ENCODE assay signal across 9 cellular contexts in the genomic region with DNA sequence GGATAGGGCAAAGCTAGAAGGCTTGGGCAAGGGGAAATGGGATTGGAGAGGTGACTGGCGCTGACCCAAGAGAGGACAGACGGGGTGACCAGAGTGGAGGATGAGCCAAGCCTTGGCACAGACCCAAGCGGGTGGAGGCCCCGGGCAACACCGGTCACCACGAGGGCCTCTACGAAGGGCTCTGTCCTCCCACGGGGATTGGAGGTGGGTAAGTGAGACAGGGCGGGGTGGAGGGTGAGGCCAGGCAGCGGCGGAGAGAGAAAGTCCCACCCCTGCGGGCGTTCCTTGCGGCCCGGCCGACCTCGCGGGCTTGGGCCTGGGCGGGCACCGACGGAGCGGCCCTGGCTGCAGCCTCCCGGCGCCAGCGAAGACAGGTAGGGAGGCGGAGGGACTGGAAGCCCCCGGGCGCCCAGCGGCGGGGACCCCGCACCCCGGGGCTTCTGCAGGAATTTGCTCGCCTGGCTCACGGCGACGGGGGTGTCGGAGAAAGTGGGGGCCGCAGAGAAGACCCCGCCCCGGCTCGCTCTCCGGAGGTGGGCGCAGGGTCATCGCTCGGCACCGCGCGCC. TPM values are rescaled to one million over a fixed set of nuclear protein-coding genes. Genes with fewer than 3 reads are reported as not detected.
DNase-seq lines count a peak whose midpoint lies in the region; ATAC-seq and TF ChIP-seq lines count a peak whose summit lies in the region.
"Had no signal": no experiment of that assay in that cellular context is flagged by ENCODE, and none has a peak within 500 bp of the region (broad histone marks: within the 10 kb centered on the region; RNA-seq: fewer than 3 reads in every experiment).

A gene with protein sequence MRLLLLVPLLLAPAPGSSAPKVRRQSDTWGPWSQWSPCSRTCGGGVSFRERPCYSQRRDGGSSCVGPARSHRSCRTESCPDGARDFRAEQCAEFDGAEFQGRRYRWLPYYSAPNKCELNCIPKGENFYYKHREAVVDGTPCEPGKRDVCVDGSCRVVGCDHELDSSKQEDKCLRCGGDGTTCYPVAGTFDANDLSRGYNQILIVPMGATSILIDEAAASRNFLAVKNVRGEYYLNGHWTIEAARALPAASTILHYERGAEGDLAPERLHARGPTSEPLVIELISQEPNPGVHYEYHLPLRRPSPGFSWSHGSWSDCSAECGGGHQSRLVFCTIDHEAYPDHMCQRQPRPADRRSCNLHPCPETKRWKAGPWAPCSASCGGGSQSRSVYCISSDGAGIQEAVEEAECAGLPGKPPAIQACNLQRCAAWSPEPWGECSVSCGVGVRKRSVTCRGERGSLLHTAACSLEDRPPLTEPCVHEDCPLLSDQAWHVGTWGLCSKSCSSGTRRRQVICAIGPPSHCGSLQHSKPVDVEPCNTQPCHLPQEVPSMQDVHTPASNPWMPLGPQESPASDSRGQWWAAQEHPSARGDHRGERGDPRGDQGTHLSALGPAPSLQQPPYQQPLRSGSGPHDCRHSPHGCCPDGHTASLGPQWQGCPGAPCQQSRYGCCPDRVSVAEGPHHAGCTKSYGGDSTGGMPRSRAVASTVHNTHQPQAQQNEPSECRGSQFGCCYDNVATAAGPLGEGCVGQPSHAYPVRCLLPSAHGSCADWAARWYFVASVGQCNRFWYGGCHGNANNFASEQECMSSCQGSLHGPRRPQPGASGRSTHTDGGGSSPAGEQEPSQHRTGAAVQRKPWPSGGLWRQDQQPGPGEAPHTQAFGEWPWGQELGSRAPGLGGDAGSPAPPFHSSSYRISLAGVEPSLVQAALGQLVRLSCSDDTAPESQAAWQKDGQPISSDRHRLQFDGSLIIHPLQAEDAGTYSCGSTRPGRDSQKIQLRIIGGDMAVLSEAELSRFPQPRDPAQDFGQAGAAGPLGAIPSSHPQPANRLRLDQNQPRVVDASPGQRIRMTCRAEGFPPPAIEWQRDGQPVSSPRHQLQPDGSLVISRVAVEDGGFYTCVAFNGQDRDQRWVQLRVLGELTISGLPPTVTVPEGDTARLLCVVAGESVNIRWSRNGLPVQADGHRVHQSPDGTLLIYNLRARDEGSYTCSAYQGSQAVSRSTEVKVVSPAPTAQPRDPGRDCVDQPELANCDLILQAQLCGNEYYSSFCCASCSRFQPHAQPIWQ (plus strand): TSS at position 288 of the 567 bp plus-strand sequence. CDS start 2,273 bp downstream, outside the sequence.

- TF ChIP-seq CTCF in CD14-positive monocyte (IDR thresholded peaks at IDR 0.05), result no peak
- TF ChIP-seq CTCF in ascending aorta (IDR thresholded peaks at IDR 0.05), result no peak

- H3K4me1 Mint-ChIP-seq in CD14-positive monocyte, result peaks cover 52% of the 10 kb centered on the region
- peaks cover 63% of the 10 kb centered on the region for H3K4me1 Mint-ChIP-seq in stimulated activated memory B cell treated with anti-CD40 and anti-IgM and Interleukin-4, amounts not matched to agents 10 μg/mL and 1 μg/mL and 100 μg/mL, for 72 hours

- DNase-seq in CD14-positive monocyte (ENCODE audit: low spot score) (peak; percentile 75), HT-29 (ENCODE audit: low spot score) (peak; percentile 14), ascending aorta (ENCODE audit: low spot score in 2 of 2) (no peak), iris pigment epithelial cell (ENCODE audit: low read depth) (peak; percentile 31), COLO829 (ENCODE audit: low spot score) (no peak), COR-L47 (lab: John Stamatoyannopoulos, UW) (no peak)

- H3K27me3 ChIP-seq in ascending aorta, result peaks cover 20% of the 10 kb centered on the region

- peak within 1 kb of the TSS; percentile 53 to 64 for H3K4me3 ChIP-seq in ascending aorta

- no peak within 1 kb of the TSS for H3K27ac ChIP-seq in ascending aorta
- H3K27ac ChIP-seq: KMS-11 had no signal

- H3K36me3 Mint-ChIP-seq in CD14-positive monocyte, result peaks cover 11 to 12% of the 10 kb centered on the region in 2 donors
- no peaks in the 10 kb centered on the region for H3K36me3 Mint-ChIP-seq in stimulated activated memory B cell treated with anti-CD40 and anti-IgM and Interleukin-4, amounts not matched to agents 10 μg/mL and 1 μg/mL and 100 μg/mL, for 72 hours

- H3K9me3 Mint-ChIP-seq in CD14-positive monocyte, result peaks cover 0 to 17% (median 7%) of the 10 kb centered on the region in 7 donors
- H3K9me3 Mint-ChIP-seq in stimulated activated memory B cell treated with anti-CD40 and anti-IgM and Interleukin-4, amounts not matched to agents 10 μg/mL and 1 μg/mL and 100 μg/mL, for 72 hours, result no peaks in the 10 kb centered on the region

- peak; percentile 25 for ATAC-seq in stimulated activated memory B cell treated with anti-CD40 and anti-IgM and Interleukin-4, amounts not matched to agents 10 μg/mL and 1 μg/mL and 100 μg/mL, for 72 hours
- ATAC-seq in GM19455 (IDR thresholded peaks at IDR 0.05; ENCODE audit: unreplicated experiment), result no peak

- peaks cover 68 to 84% (median 71%) of the 10 kb centered on the region in 3 donors for H3K27me3 Mint-ChIP-seq in CD14-positive monocyte (ENCODE audit: low read depth in 3 of 3)
- H3K27me3 Mint-ChIP-seq in stimulated activated memory B cell treated with anti-CD40 and anti-IgM and Interleukin-4, amounts not matched to agents 10 μg/mL and 1 μg/mL and 100 μg/mL, for 72 hours, result peaks cover 79% of the 10 kb centered on the region

- no peaks in the 10 kb centered on the region for H3K9me3 ChIP-seq in ascending aorta

- intact Hi-C loops in CD14-positive monocyte (cut with micrococcal nuclease), result no loop called here
- intact Hi-C loops in ascending aorta (cut with DNase I), result no loop called here

- H3K4me3 Mint-ChIP-seq in CD14-positive monocyte, result peak within 1 kb of the TSS; percentile 81 to 90
- peak within 1 kb of the TSS; percentile 69 for H3K4me3 Mint-ChIP-seq in stimulated activated memory B cell treated with anti-CD40 and anti-IgM and Interleukin-4, amounts not matched to agents 10 μg/mL and 1 μg/mL and 100 μg/mL, for 72 hours

- H3K36me3 ChIP-seq in ascending aorta, result no peaks in the 10 kb centered on the region

- peaks cover 27 to 29% of the 10 kb centered on the region in 2 donors for H3K4me1 ChIP-seq in ascending aorta

- peak within 1 kb of the TSS in 4 of 7 donors; percentile 46 to 68 (median 52) for H3K27ac Mint-ChIP-seq in CD14-positive monocyte
- H3K27ac Mint-ChIP-seq in stimulated activated memory B cell treated with anti-CD40 and anti-IgM and Interleukin-4, amounts not matched to agents 10 μg/mL and 1 μg/mL and 100 μg/mL, for 72 hours, result no peak within 1 kb of the TSS

RNA-seq across cellular contexts. Expression of the gene that starts here (rescaled TPM):
- polyA plus RNA-seq in CD14-positive monocyte, result under 1 TPM; 0.58 to 0.73 TPM
- total RNA-seq in HT-29 (2014; rRNA removed; shearing (Covaris generic)), result 0.13 and 0.25 TPM in 2 replicates
- 4.9 TPM for total RNA-seq in ascending aorta

Comparison
In these comparisons a context has a peak if more than half of its experiments do, and no peak if none do; other contexts are left out.
1. Peak in DNase-seq in CD14-positive monocyte; RNA of the gene not detected or under 1 TPM.
2. Peak in DNase-seq in HT-29; RNA of the gene not detected or under 1 TPM.